Comparison of ENCODE assay signal across 9 cellular contexts in genomic region chr5:17219431-17219830, GRCh38. TPM values are rescaled to one million over a fixed set of nuclear protein-coding genes. Genes with fewer than 3 reads are reported as not detected.
DNase-seq lines count a peak whose midpoint lies in the region; ATAC-seq, FAIRE-seq and TF ChIP-seq lines count a peak whose summit lies in the region.
"Had no signal": no experiment of that assay in that cellular context is flagged by ENCODE, and none has a peak within 500 bp of the region (broad histone marks: within the 10 kb centered on the region; RNA-seq: fewer than 3 reads in every experiment).

No MANE protein-coding gene starts in this region.

- DNase-seq in activated T-cell treated with anti-CD3 and anti-CD28 coated beads, Interleukin-2, amount 50 U/mL, for 24 hours = no peak
- DNase-seq in activated T-cell treated with anti-CD3 and anti-CD28 coated beads, Interleukin-2, amount 50 U/mL, for 48 hours = no peak
- DNase-seq in WTC11 (ENCODE audit: low spot score) (no peak), NCI-H524 treated with DMSO at 0.1 percent for 48 hours (lab: John Stamatoyannopoulos, UW) (no peak), NCI-H226 (no peak), pancreas (no peak)
- DNase-seq in stimulated activated naive CD8-positive, alpha-beta T cell treated with anti-CD3 and anti-CD28 coated beads, Interleukin-15, amount 100 ng/mL, for 72 hours = no peak
- DNase-seq: activated CD4-positive, alpha-beta T cell treated with anti-CD3 and anti-CD28 coated beads, Interleukin-2, amount 50 U/mL, for 4 hours had no signal

- H3K27me3 ChIP-seq in iPS-18a (ENCODE audit: control insufficient read depth, insufficient read depth, low read length) = no peaks in the 10 kb centered on the region
- H3K27me3 ChIP-seq in pancreas = peaks cover 0 to 14% (median 2%) of the 10 kb centered on the region in 4 donors

- no peak overlapping the region for H3K27ac Mint-ChIP-seq in activated T-cell treated with anti-CD3 and anti-CD28 coated beads, Interleukin-2, amount 50 U/mL, for 24 hours
- H3K27ac Mint-ChIP-seq in WTC11 = peak overlapping the region; percentile 63; the same call in 1 of the 2 replicates
- H3K27ac Mint-ChIP-seq in stimulated activated naive CD8-positive, alpha-beta T cell treated with anti-CD3 and anti-CD28 coated beads, Interleukin-15, amount 100 ng/mL, for 72 hours = no peak overlapping the region

- WGBS in pancreas, 2 donors = 80 to 87% methylated on average over 11 of the region's 11 CpGs

- H3K9me3 Mint-ChIP-seq in activated T-cell treated with anti-CD3 and anti-CD28 coated beads, Interleukin-2, amount 50 U/mL, for 24 hours = no peaks in the 10 kb centered on the region
- no peaks in the 10 kb centered on the region for H3K9me3 Mint-ChIP-seq in WTC11
- H3K9me3 Mint-ChIP-seq in stimulated activated naive CD8-positive, alpha-beta T cell treated with anti-CD3 and anti-CD28 coated beads, Interleukin-15, amount 100 ng/mL, for 72 hours = no peaks in the 10 kb centered on the region

- peaks cover 71% of the 10 kb centered on the region for H3K27me3 Mint-ChIP-seq in activated T-cell treated with anti-CD3 and anti-CD28 coated beads, Interleukin-2, amount 50 U/mL, for 24 hours
- H3K27me3 Mint-ChIP-seq in WTC11 (ENCODE audit: low read depth) = no peaks in the 10 kb centered on the region
- peaks cover 64% of the 10 kb centered on the region for H3K27me3 Mint-ChIP-seq in stimulated activated naive CD8-positive, alpha-beta T cell treated with anti-CD3 and anti-CD28 coated beads, Interleukin-15, amount 100 ng/mL, for 72 hours

- CTCF ChIA-PET in WTC11 (lab: Charles Lee) = no interaction called here

- H3K4me1 ChIP-seq in iPS-18a (ENCODE audit: control insufficient read depth, low read depth, low read length) = peaks cover 48% of the 10 kb centered on the region
- H3K4me1 ChIP-seq in pancreas = no peaks in the 10 kb centered on the region

- peaks cover 17% of the 10 kb centered on the region for H3K4me1 Mint-ChIP-seq in activated T-cell treated with anti-CD3 and anti-CD28 coated beads, Interleukin-2, amount 50 U/mL, for 24 hours (ENCODE audit: low read depth)
- peaks cover 66% of the 10 kb centered on the region for H3K4me1 Mint-ChIP-seq in WTC11
- H3K4me1 Mint-ChIP-seq in stimulated activated naive CD8-positive, alpha-beta T cell treated with anti-CD3 and anti-CD28 coated beads, Interleukin-15, amount 100 ng/mL, for 72 hours = peaks cover 18% of the 10 kb centered on the region

- H3K9ac ChIP-seq in iPS-18a (ENCODE audit: low read length) = peak overlapping the region; percentile 91

- no peak for ATAC-seq in WTC11
- no peak for ATAC-seq in stimulated activated naive CD8-positive, alpha-beta T cell treated with anti-CD3 and anti-CD28 coated beads, Interleukin-15, amount 100 ng/mL, for 72 hours
- ATAC-seq in pancreas = no peak

- intact Hi-C loops in pancreas (cut with DNase I) = loop anchor here in 2 of 3 donors (5.0 to 10.0 kb wide), 2 partner anchors 1083 to 1095 kb away; no protein-coding TSS in a partner anchor

- H3K9me3 ChIP-seq in iPS-18a (ENCODE audit: control insufficient read depth, low read depth, low read length) = no peaks in the 10 kb centered on the region
- H3K9me3 ChIP-seq in pancreas = no peaks in the 10 kb centered on the region

- FAIRE-seq in pancreas (lab: Jason Lieb, UNC) = no peak

- H3K27ac ChIP-seq in iPS-18a (ENCODE audit: low read length) (peak overlapping the region; percentile 6), pancreas (no peak overlapping the region)

- peak overlapping the region; percentile 38 for H3K4me3 Mint-ChIP-seq in activated T-cell treated with anti-CD3 and anti-CD28 coated beads, Interleukin-2, amount 50 U/mL, for 24 hours
- H3K4me3 Mint-ChIP-seq in WTC11 = peak overlapping the region; percentile 91
- peak overlapping the region; percentile 27 to 38 for H3K4me3 Mint-ChIP-seq in stimulated activated naive CD8-positive, alpha-beta T cell treated with anti-CD3 and anti-CD28 coated beads, Interleukin-15, amount 100 ng/mL, for 72 hours

- peak overlapping the region; percentile 98 for H3K4me3 ChIP-seq in iPS-18a (ENCODE audit: low read length)
- peak overlapping the region in 1 of 4 donors; percentile 42 for H3K4me3 ChIP-seq in pancreas

- H3K36me3 ChIP-seq in iPS-18a (ENCODE audit: control insufficient read depth, low read depth, low read length) (no peaks in the 10 kb centered on the region), pancreas (no peaks in the 10 kb centered on the region)

- TF ChIP-seq CTCF in WTC11 (IDR thresholded peaks at IDR 0.05) (no peak), pancreas (IDR thresholded peaks at IDR 0.05) (no peak)

- H3K36me3 Mint-ChIP-seq in activated T-cell treated with anti-CD3 and anti-CD28 coated beads, Interleukin-2, amount 50 U/mL, for 24 hours (ENCODE audit: low read depth) = no peaks in the 10 kb centered on the region
- H3K36me3 Mint-ChIP-seq in WTC11 = no peaks in the 10 kb centered on the region

- POLR2A ChIA-PET in WTC11 (lab: Charles Lee) = no interaction called here

TF ChIP-seq in WTC11, 78 proteins besides CTCF, POLR2A, EP300 and RAD21:
- TF ChIP-seq, protein P1, sequence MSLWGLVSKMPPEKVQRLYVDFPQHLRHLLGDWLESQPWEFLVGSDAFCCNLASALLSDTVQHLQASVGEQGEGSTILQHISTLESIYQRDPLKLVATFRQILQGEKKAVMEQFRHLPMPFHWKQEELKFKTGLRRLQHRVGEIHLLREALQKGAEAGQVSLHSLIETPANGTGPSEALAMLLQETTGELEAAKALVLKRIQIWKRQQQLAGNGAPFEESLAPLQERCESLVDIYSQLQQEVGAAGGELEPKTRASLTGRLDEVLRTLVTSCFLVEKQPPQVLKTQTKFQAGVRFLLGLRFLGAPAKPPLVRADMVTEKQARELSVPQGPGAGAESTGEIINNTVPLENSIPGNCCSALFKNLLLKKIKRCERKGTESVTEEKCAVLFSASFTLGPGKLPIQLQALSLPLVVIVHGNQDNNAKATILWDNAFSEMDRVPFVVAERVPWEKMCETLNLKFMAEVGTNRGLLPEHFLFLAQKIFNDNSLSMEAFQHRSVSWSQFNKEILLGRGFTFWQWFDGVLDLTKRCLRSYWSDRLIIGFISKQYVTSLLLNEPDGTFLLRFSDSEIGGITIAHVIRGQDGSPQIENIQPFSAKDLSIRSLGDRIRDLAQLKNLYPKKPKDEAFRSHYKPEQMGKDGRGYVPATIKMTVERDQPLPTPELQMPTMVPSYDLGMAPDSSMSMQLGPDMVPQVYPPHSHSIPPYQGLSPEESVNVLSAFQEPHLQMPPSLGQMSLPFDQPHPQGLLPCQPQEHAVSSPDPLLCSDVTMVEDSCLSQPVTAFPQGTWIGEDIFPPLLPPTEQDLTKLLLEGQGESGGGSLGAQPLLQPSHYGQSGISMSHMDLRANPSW (CRISPR knock-in tag; conservative IDR thresholded peaks at IDR 0.05; ENCODE audit: low read depth) = no peak

RNA-seq across cellular contexts. Expression of gene BASP1, which starts 2.0 kb away (rescaled TPM):
- total RNA-seq in WTC11 (2021) = 108 to 123 TPM (median 119 TPM) in 3 replicates
- total RNA-seq in pancreas = 1 to 10 TPM in 4 of 6 donors, under 1 TPM in 2; 0.23 to 8.3 (median 1.8) TPM
- 1 to 10 TPM; 1.4 to 2.6 TPM for polyA plus RNA-seq in pancreas

Comparison
In these comparisons a context has a peak if more than half of its experiments do, and no peak if none do; other contexts are left out.
1. H3K4me3 Mint-ChIP-seq: peak in every context shown above with its lines; median percentile 91 in WTC11; 38 in activated T-cell treated with anti-CD3 and anti-CD28 coated beads, Interleukin-2, amount 50 U/mL, for 24 hours; 32 in stimulated activated naive CD8-positive, alpha-beta T cell treated with anti-CD3 and anti-CD28 coated beads, Interleukin-15, amount 100 ng/mL, for 72 hours.
2. RNA of gene BASP1, which starts 2.0 kb away (total RNA-seq): 108 to 123 TPM in WTC11; 0.23 to 8.3 TPM in pancreas; every median in the first group is over 10 times any median in the second.